In genomic region chr10:15024017-15025004, GRCh38 we compare ENCODE assay signal across 6 cellular contexts. TPM values are rescaled to one million over a fixed set of nuclear protein-coding genes. Genes with fewer than 3 reads are reported as not detected.
"Had no signal": no experiment of that assay in that cellular context is flagged by ENCODE, and none has a peak within 500 bp of the region (broad histone marks: within the 10 kb centered on the region; RNA-seq: fewer than 3 reads in every experiment).

No MANE protein-coding gene starts in this region.

RNA-seq across cellular contexts. Expression of gene OLAH, which starts 19.4 kb away (rescaled TPM):
- total RNA-seq: activated T-cell treated with anti-CD3 and anti-CD28 coated beads, Interleukin-2, amount 50 U/mL, for 4 hours; cerebellum; endodermal cell; fibroblast of villous mesenchyme; naive thymus-derived CD8-positive, alpha-beta T cell; pancreas had no signal
- polyA plus RNA-seq: naive thymus-derived CD8-positive, alpha-beta T cell; pancreas had no signal
